In the genomic region with DNA sequence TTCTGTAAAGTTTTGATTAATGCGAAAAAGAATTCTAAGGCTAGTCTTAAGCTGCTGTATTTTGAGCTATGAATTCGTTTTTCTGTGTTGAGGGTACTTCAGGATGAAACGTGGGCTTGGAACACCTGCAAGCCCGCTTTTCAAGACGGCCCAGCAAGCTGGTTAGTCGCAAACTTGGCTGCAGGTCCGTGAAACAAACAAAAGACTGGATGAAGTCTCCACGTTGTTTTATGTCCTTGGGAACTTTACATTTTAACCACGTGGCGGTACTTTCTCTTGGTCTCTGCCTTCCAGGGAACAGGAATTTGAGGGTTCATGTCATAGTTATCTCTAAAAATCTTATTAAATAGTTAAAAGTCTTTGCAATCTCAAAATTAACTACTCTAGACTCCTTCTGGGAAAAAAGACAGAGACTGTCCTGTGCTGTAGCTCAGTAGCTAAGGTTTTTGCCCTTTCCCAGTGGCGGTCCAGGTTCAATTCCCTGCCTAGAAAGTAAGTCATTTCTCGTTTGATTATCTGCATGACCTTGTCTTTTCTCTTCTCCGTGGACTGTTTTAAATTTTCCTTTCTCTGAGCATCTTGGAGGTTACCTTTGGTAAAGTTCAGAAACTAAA, we compare ENCODE assay signal across 2 cellular contexts.
TF ChIP-seq lines count a peak whose summit lies in the region.

No MANE protein-coding gene starts in this region.

TF ChIP-seq in HEK293, 187 proteins besides CTCF, POLR2A, EP300 and RAD21:
- TF ChIP-seq, protein P1, sequence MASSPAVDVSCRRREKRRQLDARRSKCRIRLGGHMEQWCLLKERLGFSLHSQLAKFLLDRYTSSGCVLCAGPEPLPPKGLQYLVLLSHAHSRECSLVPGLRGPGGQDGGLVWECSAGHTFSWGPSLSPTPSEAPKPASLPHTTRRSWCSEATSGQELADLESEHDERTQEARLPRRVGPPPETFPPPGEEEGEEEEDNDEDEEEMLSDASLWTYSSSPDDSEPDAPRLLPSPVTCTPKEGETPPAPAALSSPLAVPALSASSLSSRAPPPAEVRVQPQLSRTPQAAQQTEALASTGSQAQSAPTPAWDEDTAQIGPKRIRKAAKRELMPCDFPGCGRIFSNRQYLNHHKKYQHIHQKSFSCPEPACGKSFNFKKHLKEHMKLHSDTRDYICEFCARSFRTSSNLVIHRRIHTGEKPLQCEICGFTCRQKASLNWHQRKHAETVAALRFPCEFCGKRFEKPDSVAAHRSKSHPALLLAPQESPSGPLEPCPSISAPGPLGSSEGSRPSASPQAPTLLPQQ (tag by site-specific recombination; IDR thresholded peaks at IDR 0.05): no peak
- TF ChIP-seq, protein P2, sequence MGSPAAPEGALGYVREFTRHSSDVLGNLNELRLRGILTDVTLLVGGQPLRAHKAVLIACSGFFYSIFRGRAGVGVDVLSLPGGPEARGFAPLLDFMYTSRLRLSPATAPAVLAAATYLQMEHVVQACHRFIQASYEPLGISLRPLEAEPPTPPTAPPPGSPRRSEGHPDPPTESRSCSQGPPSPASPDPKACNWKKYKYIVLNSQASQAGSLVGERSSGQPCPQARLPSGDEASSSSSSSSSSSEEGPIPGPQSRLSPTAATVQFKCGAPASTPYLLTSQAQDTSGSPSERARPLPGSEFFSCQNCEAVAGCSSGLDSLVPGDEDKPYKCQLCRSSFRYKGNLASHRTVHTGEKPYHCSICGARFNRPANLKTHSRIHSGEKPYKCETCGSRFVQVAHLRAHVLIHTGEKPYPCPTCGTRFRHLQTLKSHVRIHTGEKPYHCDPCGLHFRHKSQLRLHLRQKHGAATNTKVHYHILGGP (tag by site-specific recombination; IDR thresholded peaks at IDR 0.05): 0 out of 2 replicates have a peak, but pooled peaks have one; percentile 8

TF ChIP-seq in H1, 55 proteins besides CTCF, POLR2A, EP300 and RAD21:
- TF ChIP-seq TBP (IDR thresholded peaks at IDR 0.05; ENCODE audit: low read depth, low read length) (peak; percentile 93), SIRT6 (IDR thresholded peaks at IDR 0.05; ENCODE audit: low read length) (no peak)
